25 cellular contexts compared by ENCODE assay signal in genomic region chr12:128820253-128820652, GRCh38. TPM values are rescaled to one million over a fixed set of nuclear protein-coding genes. Genes with fewer than 3 reads are reported as not detected.
DNase-seq lines count a peak whose midpoint lies in the region; ATAC-seq, FAIRE-seq and TF ChIP-seq lines count a peak whose summit lies in the region.
"Had no signal": no experiment of that assay in that cellular context is flagged by ENCODE, and none has a peak within 500 bp of the region (broad histone marks: within the 10 kb centered on the region; RNA-seq: fewer than 3 reads in every experiment).

No MANE protein-coding gene starts in this region.

- no peak for TF ChIP-seq POLR2A in K562 (conservative IDR thresholded peaks at IDR 0.05)

- no peak overlapping the region for H3K4me3 ChIP-seq in heart right ventricle
- no peak overlapping the region for H3K4me3 ChIP-seq in K562
- H3K4me3 ChIP-seq in effector memory CD4-positive, alpha-beta T cell (ENCODE audit: insufficient read depth, low read depth, low read length, poor library complexity, severe bottlenecking), result no peak overlapping the region
- H3K4me3 ChIP-seq: adrenal gland, GM23248, smooth muscle cell had no signal

- H3K27me3 Mint-ChIP-seq in memory B cell, result no peaks in the 10 kb centered on the region
- no peaks in the 10 kb centered on the region for H3K27me3 Mint-ChIP-seq in stimulated activated naive B cell treated with anti-CD40 and anti-IgM and Interleukin-4, amounts not matched to agents 10 μg/mL and 1 μg/mL and 100 μg/mL, for 72 hours
- H3K27me3 Mint-ChIP-seq: CD4-positive, CD25-positive, alpha-beta regulatory T cell had no signal

- H3K4me3 Mint-ChIP-seq in memory B cell, result no peak overlapping the region
- H3K4me3 Mint-ChIP-seq in stimulated activated naive B cell treated with anti-CD40 and anti-IgM and Interleukin-4, amounts not matched to agents 10 μg/mL and 1 μg/mL and 100 μg/mL, for 72 hours, result peak overlapping the region; percentile 83 to 84
- H3K4me3 Mint-ChIP-seq: mesothelial cell of epicardium had no signal

- no peaks in the 10 kb centered on the region for H3K9me3 Mint-ChIP-seq in memory B cell
- peaks cover 0 to 3% of the 10 kb centered on the region in 2 donors for H3K9me3 Mint-ChIP-seq in stimulated activated naive B cell treated with anti-CD40 and anti-IgM and Interleukin-4, amounts not matched to agents 10 μg/mL and 1 μg/mL and 100 μg/mL, for 72 hours
- H3K9me3 Mint-ChIP-seq: activated T-helper 2 cell treated with anti-CD3 and anti-CD28 coated beads, Interferon-gamma antibody, Interleukin-2, Interleukin-4, amounts not matched to agents 10 μg/mL and 5 μg/mL and 100 μg/mL, durations not matched to agents 14 hours and 24 hours and 36 hours; CD4-positive, CD25-positive, alpha-beta regulatory T cell; mesothelial cell of epicardium; T-helper 1 cell treated with Interleukin-12 subunit alpha and Interleukin-12 subunit beta and Interleukin-4 antibody, amounts not matched to agents 30 μg/mL and 1 μg/mL, for 36 hours had no signal

- no peak overlapping the region for H3K4me2 ChIP-seq in K562 (ENCODE audit: insufficient read depth, low read length)
- H3K4me2 ChIP-seq: smooth muscle cell had no signal

- CTCF ChIA-PET in K562 (lab: Yijun Ruan, JAX; ENCODE audit: low intra/inter-chr PET ratio), result no interaction called here

- H4K20me1 ChIP-seq in K562 (replicated peaks; ENCODE audit: control insufficient read depth, insufficient read depth, low read length), result peaks cover 13% of the 10 kb centered on the region

- H3K9me1 ChIP-seq in K562 (ENCODE audit: control insufficient read depth, insufficient read depth, low read length), result peaks cover 3% of the 10 kb centered on the region

- peaks cover 54% of the 10 kb centered on the region for H3K4me1 Mint-ChIP-seq in memory B cell
- peaks cover 51 to 77% of the 10 kb centered on the region in 2 donors for H3K4me1 Mint-ChIP-seq in stimulated activated naive B cell treated with anti-CD40 and anti-IgM and Interleukin-4, amounts not matched to agents 10 μg/mL and 1 μg/mL and 100 μg/mL, for 72 hours

- H3K9me3 ChIP-seq in heart right ventricle (no peaks in the 10 kb centered on the region), K562 (replicated peaks; ENCODE audit: control insufficient read depth, insufficient read depth, low read depth, low read length) (no peaks in the 10 kb centered on the region)
- no peaks in the 10 kb centered on the region for H3K9me3 ChIP-seq in effector memory CD4-positive, alpha-beta T cell (ENCODE audit: control insufficient read depth, low read length)
- H3K9me3 ChIP-seq: adrenal gland had no signal

- H3K27ac Mint-ChIP-seq in memory B cell, result peak overlapping the region; percentile 92
- peak overlapping the region; percentile 99 for H3K27ac Mint-ChIP-seq in stimulated activated naive B cell treated with anti-CD40 and anti-IgM and Interleukin-4, amounts not matched to agents 10 μg/mL and 1 μg/mL and 100 μg/mL, for 72 hours
- H3K27ac Mint-ChIP-seq: mesothelial cell of epicardium had no signal

- DNase-seq in heart right ventricle (no peak), cardiac septum (ENCODE audit: low spot score) (no peak), K562 (ENCODE audit: extremely low read depth in 1 of 4, low spot score in 3 of 4) (no peak), memory B cell (ENCODE audit: low spot score in 2 of 2) (no peak), substantia nigra (lab: John Stamatoyannopoulos, UW) (no peak), DMS153 treated with DMSO at 0.1 percent for 48 hours (lab: John Stamatoyannopoulos, UW; ENCODE audit: unreplicated experiment) (no peak)
- DNase-seq in stimulated activated naive B cell treated with anti-CD40 and anti-IgM and Interleukin-4, amounts not matched to agents 10 μg/mL and 1 μg/mL and 100 μg/mL, for 72 hours, result no peak
- no peak for DNase-seq in effector memory CD4-positive, alpha-beta T cell
- DNase-seq: cerebellar nuclear complex; DMS79; GM23248; NCI-H1436 treated with DMSO at 0.1 percent for 48 hours; NCI-H226; SHP77 treated with DMSO at 0.1 percent for 48 hours; stimulated activated naive CD4-positive, alpha-beta T cell had no signal

- ATAC-seq in heart right ventricle, result no peak
- ATAC-seq in K562, result no peak
- ATAC-seq in memory B cell (ENCODE audit: low read depth), result no peak
- ATAC-seq in stimulated activated naive B cell treated with anti-CD40 and anti-IgM and Interleukin-4, amounts not matched to agents 10 μg/mL and 1 μg/mL and 100 μg/mL, for 72 hours (replicated peaks), result no peak

- H3K4me1 ChIP-seq in heart right ventricle, result peaks cover 12 to 88% (median 84%) of the 10 kb centered on the region in 9 donors
- peaks cover 12 to 32% of the 10 kb centered on the region in 2 experiments; a peak in 4 of 5 replicates for H3K4me1 ChIP-seq in K562 (replicated peaks in 1 of 2; ENCODE audit: control insufficient read depth in 2 of 2, insufficient read depth in 2 of 2, low read length in 2 of 2)
- H3K4me1 ChIP-seq in effector memory CD4-positive, alpha-beta T cell (ENCODE audit: control insufficient read depth, insufficient read depth, low read length, poor library complexity, severe bottlenecking), result peaks cover 14% of the 10 kb centered on the region

- in situ Hi-C loops in K562 (cut with MboI), result no loop called here

- H3K79me2 ChIP-seq in K562 (ENCODE audit: control insufficient read depth, insufficient read depth, low read length), result peaks cover 80% of the 10 kb centered on the region

- intact Hi-C loops in heart right ventricle (cut with DNase I) (no loop called here), cardiac septum (cut with DNase I) (no loop called here), K562 (cut with micrococcal nuclease) (no loop called here)

- H3K27me3 ChIP-seq in heart right ventricle (no peaks in the 10 kb centered on the region), K562 (ENCODE audit: control insufficient read depth in 2 of 2, insufficient read depth in 2 of 2, low read length in 2 of 2) (no peaks in the 10 kb centered on the region)
- H3K27me3 ChIP-seq in effector memory CD4-positive, alpha-beta T cell (replicated peaks; ENCODE audit: control insufficient read depth, insufficient read depth, low read length, poor library complexity, severe bottlenecking), result no peaks in the 10 kb centered on the region
- H3K27me3 ChIP-seq: adrenal gland had no signal

- TF ChIP-seq EP300 in K562 (IDR thresholded peaks at IDR 0.05; ENCODE audit: low read length), result no peak

- FAIRE-seq in K562 (lab: Jason Lieb, UNC), result no peak
- FAIRE-seq: urothelium cell line had no signal

- WGBS in heart right ventricle, 2 donors, result 92 to 94% methylated on average over 6 of the region's 6 CpGs
- 90% methylated on average over 6 of the region's 6 CpGs for WGBS in K562 (ENCODE audit: insufficient coverage, low coverage, missing lambda C conversion rate)

- H3K27ac ChIP-seq in heart right ventricle (peak overlapping the region in 6 of 10 donors; percentile 73 to 90 (median 86)), K562 (ENCODE audit: extremely low read depth, low read depth, low read length) (no peak overlapping the region), substantia nigra (ENCODE audit: low read depth, low read length, poor library complexity, severe bottlenecking) (no peak overlapping the region)
- no peak overlapping the region for H3K27ac ChIP-seq in effector memory CD4-positive, alpha-beta T cell (ENCODE audit: insufficient read depth, low read length, poor library complexity, severe bottlenecking)
- H3K27ac ChIP-seq: GM23248 had no signal

- TF ChIP-seq CTCF in heart right ventricle (IDR thresholded peaks at IDR 0.05), result no peak
- TF ChIP-seq CTCF in K562 (IDR thresholded peaks at IDR 0.05 in 2 of 3, conservative IDR thresholded peaks at IDR 0.05 in 1 of 3; ENCODE audit: insufficient read depth in 2 of 3, low read depth in 1 of 3, low read length in 3 of 3), result no peak

- peaks cover 2% of the 10 kb centered on the region for H3K36me3 Mint-ChIP-seq in memory B cell
- peaks cover 38 to 52% of the 10 kb centered on the region in 2 donors for H3K36me3 Mint-ChIP-seq in stimulated activated naive B cell treated with anti-CD40 and anti-IgM and Interleukin-4, amounts not matched to agents 10 μg/mL and 1 μg/mL and 100 μg/mL, for 72 hours
- H3K36me3 Mint-ChIP-seq: mesothelial cell of epicardium had no signal

- H3K36me3 ChIP-seq in heart right ventricle, result peaks cover 0 to 5% (median 0%) of the 10 kb centered on the region in 9 donors
- peaks cover 24% of the 10 kb centered on the region; the same call in 2 of the 3 replicates for H3K36me3 ChIP-seq in K562 (ENCODE audit: control insufficient read depth, insufficient read depth, low read length)
- H3K36me3 ChIP-seq in effector memory CD4-positive, alpha-beta T cell (ENCODE audit: control insufficient read depth, insufficient read depth, low read length), result no peaks in the 10 kb centered on the region
- H3K36me3 ChIP-seq: adrenal gland had no signal

- POLR2A ChIA-PET in K562 (lab: Yijun Ruan, JAX), result no interaction called here

- no peak overlapping the region for H3K9ac ChIP-seq in K562 (ENCODE audit: insufficient read depth in 1 of 2, low read depth in 2 of 2, low read length in 2 of 2)
- H3K9ac ChIP-seq: GM23248 had no signal

- no peak overlapping the region for H2AFZ ChIP-seq in K562 (ENCODE audit: low read depth, low read length)
- H2AFZ ChIP-seq: GM23248 had no signal

- BruUV-seq in K562 (replicated peaks; lab: Mats Ljungman, UMichigan), result no TSS peak

- no peak for TF ChIP-seq RAD21 in K562 (CRISPR knock-in tag; conservative IDR thresholded peaks at IDR 0.05 in 1 of 2, IDR thresholded peaks at IDR 0.05 in 1 of 2)

RNA-seq across cellular contexts. Expression of gene SLC15A4, which starts 3.5 kb away (rescaled TPM):
- 10 to 100 TPM; 14.5 to 23.7 (median 15.5) TPM for total RNA-seq in heart right ventricle
- 10 to 100 TPM; 14.3 to 15.6 TPM for polyA plus RNA-seq in heart right ventricle
- 15.8 TPM for total RNA-seq in cardiac septum
- total RNA-seq in K562 (2011; cell fraction: chromatin; rRNA removed; ENCODE audit: low replicate concordance), result 82.4 and 101 TPM in 2 replicates
- total RNA-seq in K562 (2011; cell fraction: nucleolus; rRNA removed), result 67.8 and 70.2 TPM in 2 replicates
- 84.8 and 86.1 TPM in 2 replicates for total RNA-seq in K562 (2011; cell fraction: nucleoplasm; rRNA removed)
- total RNA-seq in K562 (2014; rRNA removed), result 10.0 and 13.3 TPM in 2 replicates
- total RNA-seq in K562 (2014; rRNA removed; fragmentation: Illumina TruSeq; extraction: Trizol), result 11.2 and 11.6 TPM in 2 replicates
- total RNA-seq in K562 (2015; rRNA removed; fragmentation: Illumina TruSeq; extraction: Trizol), result 10.8 and 11.6 TPM in 2 replicates
- total RNA-seq in K562 (2021), result 11.6 and 13.0 TPM in 2 replicates
- polyA plus RNA-seq in K562 (2011; rRNA removed), result 20.1 and 20.8 TPM in 2 replicates
- 15.5 and 16.4 TPM in 2 replicates for polyA plus RNA-seq in K562 (2011; cell fraction: cytosol; rRNA removed)
- polyA plus RNA-seq in K562 (2011; cell fraction: nucleus; rRNA removed), result 30.0 and 31.3 TPM in 2 replicates
- 10.2 and 10.7 TPM in 2 replicates for polyA plus RNA-seq in K562 (2012)
- polyA plus RNA-seq in K562 (2014; fragmentation: Illumina TruSeq; extraction: Trizol), result 8.1 and 10.1 TPM in 2 replicates
- polyA plus RNA-seq in K562 (2014; fragmentation: Nextera tagmentation; extraction: Ambion mirVana), result 1 to 10 TPM; 5.5 to 6.3 TPM
- 9.8 and 14.5 TPM in 2 replicates for polyA plus RNA-seq in K562 (2014; rRNA removed)
- polyA minus RNA-seq in K562 (2011; rRNA and poly(A)+ RNA removed), result 36.3 and 38.4 TPM in 2 replicates
- 11.6 and 23.5 TPM in 2 replicates for polyA minus RNA-seq in K562 (2011; cell fraction: cytosol; rRNA and poly(A)+ RNA removed)
- polyA minus RNA-seq in K562 (2011; cell fraction: nucleus; rRNA and poly(A)+ RNA removed), result 34.2 and 42.0 TPM in 2 replicates

RNA-seq across cellular contexts. Expression of gene GLT1D1, which starts 33.0 kb away (rescaled TPM):
- total RNA-seq in heart right ventricle (1 to 10 TPM in 4 of 10 donors, under 1 TPM in 5, not detected in 1; 0.24 to 3.3 (median 0.93) TPM), cardiac septum (1.1 TPM), K562 (2014; rRNA removed) (not detected in 2 replicates), K562 (2014; rRNA removed; fragmentation: Illumina TruSeq; extraction: Trizol) (not detected in 2 replicates), K562 (2015; rRNA removed; fragmentation: Illumina TruSeq; extraction: Trizol) (not detected in 2 replicates), K562 (2021) (0.04 and 0.07 TPM in 2 replicates)
- polyA plus RNA-seq in heart right ventricle (under 1 TPM; 0.07 to 0.09 TPM), K562 (2011; rRNA removed) (not detected in 2 replicates), K562 (2014; fragmentation: Illumina TruSeq; extraction: Trizol) (not detected in 2 replicates), K562 (2014; fragmentation: Nextera tagmentation; extraction: Ambion mirVana) (not detected), K562 (2014; rRNA removed) (not detected in 2 replicates)
- total RNA-seq in K562 (2011; cell fraction: chromatin; rRNA removed; ENCODE audit: low replicate concordance), result not detected in 2 replicates
- total RNA-seq in K562 (2011; cell fraction: nucleolus; rRNA removed), result not detected in 2 replicates
- not detected in 2 replicates for total RNA-seq in K562 (2011; cell fraction: nucleoplasm; rRNA removed)
- polyA plus RNA-seq in K562 (2011; cell fraction: cytosol; rRNA removed), result not detected in 2 replicates
- not detected in 2 replicates for polyA plus RNA-seq in K562 (2011; cell fraction: nucleus; rRNA removed)
- polyA plus RNA-seq in K562 (2012), result 0.04 TPM in 1 of 2 replicates, not detected in the other
- polyA minus RNA-seq in K562 (2011; rRNA and poly(A)+ RNA removed), result not detected in 2 replicates
- polyA minus RNA-seq in K562 (2011; cell fraction: cytosol; rRNA and poly(A)+ RNA removed), result not detected in 2 replicates
- polyA minus RNA-seq in K562 (2011; cell fraction: nucleus; rRNA and poly(A)+ RNA removed), result not detected in 2 replicates
- total RNA-seq: A172; CD4-positive, CD25-positive, alpha-beta regulatory T cell; GM23248; LHCN-M2; osteoblast had no signal
- polyA plus RNA-seq: GM23248 had no signal

Comparison
In these comparisons a context has a peak if more than half of its experiments do, and no peak if none do; other contexts are left out.
1. H3K27ac ChIP-seq: peak in heart right ventricle (6 of 10); none in K562 (single experiment), effector memory CD4-positive, alpha-beta T cell (single experiment) and substantia nigra (single experiment).